9 cellular contexts compared by ENCODE assay signal in the genomic region with DNA sequence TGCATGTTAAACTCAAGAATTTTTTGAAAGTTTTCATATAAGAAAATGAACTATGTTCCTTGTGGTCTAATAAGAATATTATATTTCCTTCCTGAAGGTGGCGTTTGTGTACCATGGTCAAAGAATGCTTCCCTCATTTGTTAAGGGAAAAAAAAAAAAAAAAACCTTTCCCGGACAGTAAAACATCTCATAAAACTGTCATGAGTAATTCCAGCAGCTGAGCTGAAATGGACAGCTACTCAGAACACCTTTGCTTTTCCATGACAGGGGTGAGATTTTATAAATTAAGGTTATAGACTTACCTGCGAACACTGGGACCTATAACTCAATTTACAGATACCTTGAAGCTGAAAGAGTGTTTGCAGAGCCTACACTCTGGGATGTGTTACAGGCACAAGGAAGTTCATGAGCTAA.
A peak's percentile ranks its signal among the peaks of the same experiment; 100 is the strongest.
DNase-seq lines count a peak whose midpoint lies in the region; ATAC-seq, FAIRE-seq and TF ChIP-seq lines count a peak whose summit lies in the region.
"Had no signal": no experiment of that assay in that cellular context is flagged by ENCODE, and none has a peak within 500 bp of the region (broad histone marks: within the 10 kb centered on the region; RNA-seq: fewer than 3 reads in every experiment).

No MANE protein-coding gene starts in this region.

- H4K20me1 ChIP-seq in K562 (replicated peaks; ENCODE audit: control insufficient read depth, insufficient read depth, low read length) (no peaks in the 10 kb centered on the region), HepG2 (ENCODE audit: insufficient read depth, low read length) (no peaks in the 10 kb centered on the region)

- WGBS in K562 (ENCODE audit: insufficient coverage, low coverage, missing lambda C conversion rate): 22% methylated on average over 3 of the region's 3 CpGs
- 21% methylated on average over 3 of the region's 3 CpGs for WGBS in HepG2 (ENCODE audit: low lambda C conversion rate)

- H3K27ac ChIP-seq in K562 (ENCODE audit: extremely low read depth, low read depth, low read length) (no peak overlapping the region), HepG2 (ENCODE audit: extremely low read length, insufficient read depth, low read length) (no peak overlapping the region)
- H3K27ac ChIP-seq: neutrophil had no signal

- TF ChIP-seq RAD21 in K562 (CRISPR knock-in tag; conservative IDR thresholded peaks at IDR 0.05 in 1 of 2, IDR thresholded peaks at IDR 0.05 in 1 of 2) (peak; percentile 69 to 79), HepG2 (CRISPR knock-in tag; IDR thresholded peaks at IDR 0.05) (no peak)

- H3K9ac ChIP-seq in K562 (ENCODE audit: insufficient read depth in 1 of 2, low read depth in 2 of 2, low read length in 2 of 2) (no peak overlapping the region), HepG2 (ENCODE audit: insufficient read depth, low read depth, low read length) (no peak overlapping the region)

- H3K79me2 ChIP-seq in K562 (ENCODE audit: control insufficient read depth, insufficient read depth, low read length) (no peaks in the 10 kb centered on the region), HepG2 (ENCODE audit: insufficient read depth, low read length) (no peaks in the 10 kb centered on the region)

- FAIRE-seq in K562 (lab: Jason Lieb, UNC) (no peak), HepG2 (lab: Jason Lieb, UNC) (peak; percentile 4)

- BruUV-seq in K562 (replicated peaks; lab: Mats Ljungman, UMichigan): no TSS peak
- no TSS peak for BruUV-seq in HepG2 (replicated peaks; lab: Mats Ljungman, UMichigan)

- no peaks in the 10 kb centered on the region for H3K9me1 ChIP-seq in K562 (ENCODE audit: control insufficient read depth, insufficient read depth, low read length)

- peak; percentile 33 for DNase-seq in G401 (ENCODE audit: low spot score)
- DNase-seq in NCI-H1105 treated with DMSO at 0.1 percent for 48 hours (lab: John Stamatoyannopoulos, UW): peak; percentile 52
- DNase-seq in K562 (ENCODE audit: extremely low read depth in 1 of 4, low spot score in 3 of 4): peak; percentile 32 to 58 (median 40)
- peak; percentile 24 for DNase-seq in HepG2 (ENCODE audit: low spot score)
- no peak for DNase-seq in NCI-H187 treated with DMSO at 0.1 percent for 48 hours (lab: John Stamatoyannopoulos, UW)
- no peak for DNase-seq in activated effector memory CD4-positive, alpha-beta T cell treated with anti-CD3 and anti-CD28 coated beads, Interleukin-2, amount 50 U/mL, for 16 hours

- POLR2A ChIA-PET in K562 (lab: Yijun Ruan, JAX) (interaction anchor here (1.0 to 1.2 kb wide), 2 partner anchors 44 to 92 kb away, joined by 3 to 5 read pairs; no protein-coding TSS in a partner anchor), HepG2 (lab: Yijun Ruan, JAX) (no interaction called here)

- H3K9me3 ChIP-seq in K562 (replicated peaks; ENCODE audit: control insufficient read depth, insufficient read depth, low read depth, low read length) (no peaks in the 10 kb centered on the region), HepG2 (ENCODE audit: low read length) (no peaks in the 10 kb centered on the region)
- H3K9me3 ChIP-seq: neutrophil had no signal

- H3K27me3 ChIP-seq in K562 (ENCODE audit: control insufficient read depth in 2 of 2, insufficient read depth in 2 of 2, low read length in 2 of 2) (no peaks in the 10 kb centered on the region), HepG2 (ENCODE audit: control insufficient read depth in 1 of 2, insufficient read depth in 2 of 2, low read length in 2 of 2) (no peaks in the 10 kb centered on the region; a peak in 1 of 5 replicates)
- H3K27me3 ChIP-seq: neutrophil had no signal

- CTCF ChIA-PET in K562 (lab: Yijun Ruan, JAX; ENCODE audit: low intra/inter-chr PET ratio): interaction anchor here (0.6 to 2.5 kb wide), 11 partner anchors 25 to 1778 kb away, joined by 3 to 33 read pairs (median 4); no protein-coding TSS in a partner anchor
- CTCF ChIA-PET in HepG2 (lab: Yijun Ruan, JAX; ENCODE audit: low intra/inter-chr PET ratio, low total read pairs): interaction anchor here (0.6 to 2.4 kb wide), 5 partner anchors 79 to 281 kb away, joined by 4 to 22 read pairs (median 5); no protein-coding TSS in a partner anchor

- no peaks in the 10 kb centered on the region for H3K36me3 ChIP-seq in K562 (ENCODE audit: control insufficient read depth, insufficient read depth, low read length)
- no peaks in the 10 kb centered on the region for H3K36me3 ChIP-seq in HepG2 (replicated peaks in 1 of 2; ENCODE audit: control insufficient read depth in 1 of 2, insufficient read depth in 2 of 2, low read length in 2 of 2)
- H3K36me3 ChIP-seq: neutrophil had no signal

- H3K4me3 ChIP-seq in K562 (no peak overlapping the region), HepG2 (replicated peaks in 1 of 3; ENCODE audit: insufficient read depth in 1 of 3, low read depth in 2 of 3, low read length in 3 of 3) (no peak overlapping the region)

- ATAC-seq in K562: peak; percentile 57; the same call in 2 of the 3 replicates
- peak; percentile 33; the same call in 1 of the 3 replicates for ATAC-seq in HepG2
- no peak for ATAC-seq in GM21367 (IDR thresholded peaks at IDR 0.05; ENCODE audit: unreplicated experiment)
- ATAC-seq in HG02642 (IDR thresholded peaks at IDR 0.05; ENCODE audit: poor library complexity, unreplicated experiment): no peak

- in situ Hi-C loops in G401 (cut with HindIII; ENCODE audit: low sequenced_read_pairs): no loop called here
- in situ Hi-C loops in K562 (cut with MboI): loop anchor here (5.0 kb wide), 2 partner anchors 87 to 277 kb away; no protein-coding TSS in a partner anchor
- in situ Hi-C loops in HepG2 (cut with HindIII; ENCODE audit: extremely low pct_ligation_motif_present, low pct_unique_long_range_greater_than_20kb): loop anchor here (5.0 kb wide), 2 partner anchors 87 to 277 kb away; no protein-coding TSS in a partner anchor

- intact Hi-C loops in K562 (cut with micrococcal nuclease): loop anchor here (1.0 kb wide), 2 partner anchors 92 to 278 kb away; no protein-coding TSS in a partner anchor
- intact Hi-C loops in HepG2 (cut with micrococcal nuclease; ENCODE audit: unreplicated experiment): loop anchor here (1.0 kb wide), 2 partner anchors 92 to 278 kb away; no protein-coding TSS in a partner anchor

- TF ChIP-seq EP300 in K562 (IDR thresholded peaks at IDR 0.05; ENCODE audit: low read length): no peak
- TF ChIP-seq EP300 in HepG2 (IDR thresholded peaks at IDR 0.05; ENCODE audit: low read depth in 2 of 2, low read length in 2 of 2): no peak
- TF ChIP-seq EP300 in HepG2 (CRISPR knock-in tag; IDR thresholded peaks at IDR 0.05; ENCODE audit: borderline replicate concordance): no peak

- no peak for TF ChIP-seq POLR2A in K562 (conservative IDR thresholded peaks at IDR 0.05)
- no peak for TF ChIP-seq POLR2A in HepG2 (IDR thresholded peaks at IDR 0.05; ENCODE audit: insufficient read depth in 1 of 2, low read depth in 2 of 2, low read length in 2 of 2)

- H2AFZ ChIP-seq in K562 (ENCODE audit: low read depth, low read length): no peak overlapping the region
- no peak overlapping the region for H2AFZ ChIP-seq in HepG2 (ENCODE audit: low read length)

- H3K4me1 ChIP-seq in K562 (replicated peaks in 1 of 2; ENCODE audit: control insufficient read depth in 2 of 2, insufficient read depth in 2 of 2, low read length in 2 of 2): peaks cover 0 to 15% of the 10 kb centered on the region in 2 experiments; a peak in 2 of 5 replicates
- peaks cover 20% of the 10 kb centered on the region for H3K4me1 ChIP-seq in HepG2 (ENCODE audit: insufficient read depth, low read length)

- peak; percentile 48 to 79 (median 52); a peak in 4 of 6 replicates for TF ChIP-seq CTCF in K562 (IDR thresholded peaks at IDR 0.05 in 2 of 3, conservative IDR thresholded peaks at IDR 0.05 in 1 of 3; ENCODE audit: insufficient read depth in 2 of 3, low read depth in 1 of 3, low read length in 3 of 3)
- TF ChIP-seq CTCF in HepG2 (CRISPR knock-in tag; IDR thresholded peaks at IDR 0.05): peak; percentile 52

- H3K4me2 ChIP-seq in K562 (ENCODE audit: insufficient read depth, low read length): no peak overlapping the region
- no peak overlapping the region for H3K4me2 ChIP-seq in HepG2 (ENCODE audit: low read depth, low read length)

TF ChIP-seq in K562, 482 proteins besides CTCF, POLR2A, EP300 and RAD21 (continues in another document):
- TF ChIP-seq ZNF384 (IDR thresholded peaks at IDR 0.05; ENCODE audit: low read depth, low read length): peak; percentile 97

TF ChIP-seq in HepG2, 621 proteins besides CTCF, POLR2A, EP300 and RAD21 (continues in another document):
- TF ChIP-seq PHF20 (CRISPR knock-in tag; IDR thresholded peaks at IDR 0.05): no peak
- no peak for TF ChIP-seq ZNF670 (CRISPR knock-in tag; IDR thresholded peaks at IDR 0.05; ENCODE audit: borderline replicate concordance)
- TF ChIP-seq SMC3 (IDR thresholded peaks at IDR 0.05; ENCODE audit: low read length): peak; percentile 37; the same call in 1 of the 2 replicates

Comparison
In these comparisons a context has a peak if more than half of its experiments do, and no peak if none do; other contexts are left out.
1. DNase-seq: peak in G401 (single experiment), NCI-H1105 treated with DMSO at 0.1 percent for 48 hours (single experiment), K562 (4 of 4) and HepG2 (single experiment); none in NCI-H187 treated with DMSO at 0.1 percent for 48 hours (single experiment) and activated effector memory CD4-positive, alpha-beta T cell treated with anti-CD3 and anti-CD28 coated beads, Interleukin-2, amount 50 U/mL, for 16 hours (single experiment).
2. ATAC-seq: peak in K562 (single experiment) and HepG2 (single experiment); none in GM21367 (single experiment) and HG02642 (single experiment).